In genomic region chr19:45186509-45187334, GRCh38 we compare ENCODE assay signal across 2 cellular contexts.
TF ChIP-seq lines count a peak whose summit lies in the region.

No MANE protein-coding gene starts in this region.

TF ChIP-seq in HEK293, 187 proteins besides CTCF, POLR2A, EP300 and RAD21 (continues in another document):
- TF ChIP-seq ZNF10 (tag by site-specific recombination; IDR thresholded peaks at IDR 0.05) = peak; percentile 79; the same call in 1 of the 2 replicates
- 0 out of 2 replicates have a peak, but pooled peaks have one; percentile 23 for TF ChIP-seq ZNF513 (tag by site-specific recombination; IDR thresholded peaks at IDR 0.05)
- peak; percentile 91 for TF ChIP-seq ZBTB17 (tag by site-specific recombination; IDR thresholded peaks at IDR 0.05)
- TF ChIP-seq GLIS1 (tag by site-specific recombination; IDR thresholded peaks at IDR 0.05) = peak; percentile 66
- TF ChIP-seq ZNF274 (IDR thresholded peaks at IDR 0.05; ENCODE audit: low read length) = no peak
- TF ChIP-seq ZNF274 (tag by site-specific recombination; IDR thresholded peaks at IDR 0.05; ENCODE audit: borderline replicate concordance) = no peak
- TF ChIP-seq HOXC10 (CRISPR knock-in tag; IDR thresholded peaks at IDR 0.05) = no peak
- no peak for TF ChIP-seq ZNF19 (tag by site-specific recombination; IDR thresholded peaks at IDR 0.05; ENCODE audit: low read depth)
- TF ChIP-seq ZNF175 (tag by site-specific recombination; IDR thresholded peaks at IDR 0.05) = no peak
- no peak for TF ChIP-seq OVOL3 (tag by site-specific recombination; IDR thresholded peaks at IDR 0.05)
- no peak for TF ChIP-seq ZNF155 (tag by site-specific recombination; IDR thresholded peaks at IDR 0.05)
- TF ChIP-seq ZNF211 (tag by site-specific recombination; IDR thresholded peaks at IDR 0.05; ENCODE audit: low read depth) = no peak
- TF ChIP-seq PATZ1 (tag by site-specific recombination; IDR thresholded peaks at IDR 0.05) = no peak
- peak; percentile 61; the same call in 1 of the 2 replicates for TF ChIP-seq ZNF24 (tag by site-specific recombination; IDR thresholded peaks at IDR 0.05)
- no peak for TF ChIP-seq ZNF280C (tag by site-specific recombination; IDR thresholded peaks at IDR 0.05)
- TF ChIP-seq ZNF223 (tag by site-specific recombination; IDR thresholded peaks at IDR 0.05) = no peak
- TF ChIP-seq KLF9 (tag by site-specific recombination; IDR thresholded peaks at IDR 0.05; ENCODE audit: low read depth) = no peak

TF ChIP-seq in HepG2, 621 proteins besides CTCF, POLR2A, EP300 and RAD21 (continues in another document):
- TF ChIP-seq ZNF143 (CRISPR knock-in tag; IDR thresholded peaks at IDR 0.05) (no peak), ZNF460 (CRISPR knock-in tag; IDR thresholded peaks at IDR 0.05; ENCODE audit: borderline replicate concordance) (peak; percentile 73), HNRNPK (IDR thresholded peaks at IDR 0.05; ENCODE audit: low read depth, low read length, poor library complexity, severe bottlenecking) (no peak), THAP8 (CRISPR knock-in tag; IDR thresholded peaks at IDR 0.05; ENCODE audit: borderline replicate concordance) (no peak), CSRNP2 (CRISPR knock-in tag; conservative IDR thresholded peaks at IDR 0.05; ENCODE audit: low read depth) (no peak), ZSCAN20 (CRISPR knock-in tag; IDR thresholded peaks at IDR 0.05; ENCODE audit: borderline replicate concordance) (no peak), SALL1 (CRISPR knock-in tag; IDR thresholded peaks at IDR 0.05) (peak; percentile 40; the same call in 1 of the 2 replicates), EED (CRISPR knock-in tag; IDR thresholded peaks at IDR 0.05) (no peak), KDM5B (CRISPR knock-in tag; IDR thresholded peaks at IDR 0.05; ENCODE audit: borderline replicate concordance) (no peak), ZBTB43 (CRISPR knock-in tag; conservative IDR thresholded peaks at IDR 0.05) (no peak), ZNF770 (CRISPR knock-in tag; IDR thresholded peaks at IDR 0.05) (peak; percentile 70; the same call in 1 of the 2 replicates), MED1 (CRISPR knock-in tag; IDR thresholded peaks at IDR 0.05) (0 out of 2 replicates have a peak, but pooled peaks have one; percentile 12), ZKSCAN5 (CRISPR knock-in tag; IDR thresholded peaks at IDR 0.05) (no peak), POGK (CRISPR knock-in tag; conservative IDR thresholded peaks at IDR 0.05) (no peak), HIC2 (CRISPR knock-in tag; IDR thresholded peaks at IDR 0.05; ENCODE audit: low read depth) (0 out of 2 replicates have a peak, but pooled peaks have one; percentile 36), ZNF670 (CRISPR knock-in tag; IDR thresholded peaks at IDR 0.05; ENCODE audit: borderline replicate concordance) (no peak), ARID4A (CRISPR knock-in tag; IDR thresholded peaks at IDR 0.05; ENCODE audit: borderline replicate concordance) (no peak), ZNF546 (CRISPR knock-in tag; conservative IDR thresholded peaks at IDR 0.05) (no peak), PRDM15 (CRISPR knock-in tag; IDR thresholded peaks at IDR 0.05) (no peak), ZNF367 (CRISPR knock-in tag; IDR thresholded peaks at IDR 0.05; ENCODE audit: borderline replicate concordance) (no peak), PAWR (CRISPR knock-in tag; IDR thresholded peaks at IDR 0.05; ENCODE audit: borderline replicate concordance) (no peak), ZNF766 (CRISPR knock-in tag; IDR thresholded peaks at IDR 0.05; ENCODE audit: borderline replicate concordance) (no peak), ZNF574 (CRISPR knock-in tag; IDR thresholded peaks at IDR 0.05) (0 out of 2 replicates have a peak, but pooled peaks have one; percentile 19), RFX1 (IDR thresholded peaks at IDR 0.05) (peak; percentile 59; the same call in 1 of the 2 replicates)
